1 cellular context compared by ENCODE assay signal in genomic region chr12:128316981-128317526, GRCh38.
TF ChIP-seq lines count a peak whose summit lies in the region.

No MANE protein-coding gene starts in this region.

TF ChIP-seq in K562, 482 proteins besides CTCF, POLR2A, EP300 and RAD21 (continued from another document):
- peak; percentile 30; the same call in 1 of the 2 replicates for TF ChIP-seq ZNF395 (CRISPR knock-in tag; IDR thresholded peaks at IDR 0.05)
- peak; percentile 56 for TF ChIP-seq MTA2 (IDR thresholded peaks at IDR 0.05; ENCODE audit: low read depth)
- peak; percentile 48; the same call in 1 of the 2 replicates for TF ChIP-seq TCF3 (CRISPR knock-in tag; IDR thresholded peaks at IDR 0.05)
- peak; percentile 78; the same call in 1 of the 2 replicates for TF ChIP-seq ZNF175 (CRISPR knock-in tag; IDR thresholded peaks at IDR 0.05; ENCODE audit: low read depth)
- peak; percentile 73; the same call in 1 of the 2 replicates for TF ChIP-seq ZKSCAN8 (CRISPR knock-in tag; IDR thresholded peaks at IDR 0.05)
- peak; percentile 42; the same call in 1 of the 2 replicates for TF ChIP-seq ETV1 (tag; conservative IDR thresholded peaks at IDR 0.05; ENCODE audit: low read depth)
- no peak for TF ChIP-seq ZNF668 (CRISPR knock-in tag; IDR thresholded peaks at IDR 0.05)
- no peak for TF ChIP-seq COPS2 (conservative IDR thresholded peaks at IDR 0.05)
- no peak for TF ChIP-seq SNRNP70 (optimal IDR thresholded peaks at IDR 0.05; ENCODE audit: low read depth, low read length)
- peak; percentile 83 for TF ChIP-seq KLF16 (IDR thresholded peaks at IDR 0.05)
- peak; percentile 36; the same call in 1 of the 2 replicates for TF ChIP-seq STAT5A (IDR thresholded peaks at IDR 0.05; ENCODE audit: borderline replicate concordance, low read length)
- no peak for TF ChIP-seq FIP1L1 (IDR thresholded peaks at IDR 0.05; ENCODE audit: low read depth, low read length, poor library complexity, severe bottlenecking)
- peak; percentile 88 for TF ChIP-seq ARID1B (IDR thresholded peaks at IDR 0.05)
- no peak for TF ChIP-seq FOXK2 (conservative IDR thresholded peaks at IDR 0.05 in 1 of 2, IDR thresholded peaks at IDR 0.05 in 1 of 2; ENCODE audit: low read depth in 2 of 2)
- 0 out of 2 replicates have a peak, but pooled peaks have one; percentile 28 for TF ChIP-seq CXXC5 (CRISPR knock-in tag; IDR thresholded peaks at IDR 0.05)
- TF ChIP-seq TEAD4 (IDR thresholded peaks at IDR 0.05; ENCODE audit: low read length), result peak; percentile 96
- TF ChIP-seq TEAD4 (CRISPR knock-in tag; IDR thresholded peaks at IDR 0.05; ENCODE audit: borderline replicate concordance), result no peak
- TF ChIP-seq KDM5B (IDR thresholded peaks at IDR 0.05; ENCODE audit: insufficient replicate concordance, low read depth, low read length), result no peak
- no peak for TF ChIP-seq TAF7 (tag; IDR thresholded peaks at IDR 0.05)
- peak; percentile 23; the same call in 1 of the 2 replicates for TF ChIP-seq HDAC2 (IDR thresholded peaks at IDR 0.05)
- peak; percentile 36; the same call in 1 of the 2 replicates for TF ChIP-seq ESRRA (IDR thresholded peaks at IDR 0.05; ENCODE audit: borderline replicate concordance, low read depth)
- TF ChIP-seq ZBTB40 (IDR thresholded peaks at IDR 0.05), result peak; percentile 44; the same call in 1 of the 2 replicates
- TF ChIP-seq ZBTB40 (CRISPR knock-in tag; IDR thresholded peaks at IDR 0.05), result no peak
- peak; percentile 69 for TF ChIP-seq ZNF644 (tag; IDR thresholded peaks at IDR 0.05; ENCODE audit: low read depth)
- peak; percentile 94 for TF ChIP-seq PML (IDR thresholded peaks at IDR 0.05; ENCODE audit: low read length)
- TF ChIP-seq SMARCA4 (IDR thresholded peaks at IDR 0.05), result peak; percentile 82
- no peak for TF ChIP-seq POLR2G (IDR thresholded peaks at IDR 0.05; ENCODE audit: low read depth, low read length)
- peak; percentile 81; the same call in 1 of the 2 replicates for TF ChIP-seq ZNF584 (CRISPR knock-in tag; IDR thresholded peaks at IDR 0.05; ENCODE audit: low read depth)
- TF ChIP-seq JUND (IDR thresholded peaks at IDR 0.05; ENCODE audit: borderline replicate concordance, low read depth, low read length), result peak; percentile 45; the same call in 1 of the 2 replicates
- TF ChIP-seq JUND (tag; IDR thresholded peaks at IDR 0.05; ENCODE audit: borderline replicate concordance, low read depth, low read length), result no peak
- TF ChIP-seq MEIS2 (IDR thresholded peaks at IDR 0.05; ENCODE audit: partially characterized antibody), result peak; percentile 51
- TF ChIP-seq ZEB2 (IDR thresholded peaks at IDR 0.05), result 0 out of 2 replicates have a peak, but pooled peaks have one; percentile 31
- TF ChIP-seq NCOR1 (IDR thresholded peaks at IDR 0.05), result peak; percentile 55; the same call in 1 of the 2 replicates
- peak; percentile 49 for TF ChIP-seq ATF7 (IDR thresholded peaks at IDR 0.05)
- peak; percentile 51; the same call in 1 of the 2 replicates for TF ChIP-seq ZNF766 (CRISPR knock-in tag; conservative IDR thresholded peaks at IDR 0.05)
- TF ChIP-seq VEZF1 (CRISPR knock-in tag; IDR thresholded peaks at IDR 0.05), result peak; percentile 42; the same call in 1 of the 2 replicates
- peak; percentile 73; the same call in 1 of the 2 replicates for TF ChIP-seq MYNN (IDR thresholded peaks at IDR 0.05)
- peak; percentile 55; the same call in 1 of the 2 replicates for TF ChIP-seq MYNN (CRISPR knock-in tag; IDR thresholded peaks at IDR 0.05)
- 0 out of 2 replicates have a peak, but pooled peaks have one; percentile 28 for TF ChIP-seq SMAD4 (CRISPR knock-in tag; conservative IDR thresholded peaks at IDR 0.05)
- TF ChIP-seq TCF7 (IDR thresholded peaks at IDR 0.05; ENCODE audit: borderline replicate concordance), result no peak
- TF ChIP-seq TRIM24 (IDR thresholded peaks at IDR 0.05), result peak in 1 of 2 experiments; percentile 68; a peak in 1 of 4 replicates
- peak; percentile 69 for TF ChIP-seq CBFA2T2 (conservative IDR thresholded peaks at IDR 0.05)
- TF ChIP-seq FOXA3 (CRISPR knock-in tag; conservative IDR thresholded peaks at IDR 0.05 in 1 of 2, IDR thresholded peaks at IDR 0.05 in 1 of 2), result 0 out of 4 replicates have a peak, but pooled peaks of 1 of the 2 experiments have one; percentile 20
- TF ChIP-seq KDM1A (IDR thresholded peaks at IDR 0.05), result 0 out of 4 replicates have a peak, but pooled peaks of 1 of the 2 experiments have one; percentile 15
- peak; percentile 50; the same call in 1 of the 2 replicates for TF ChIP-seq NFIC (IDR thresholded peaks at IDR 0.05)
- TF ChIP-seq LEF1 (IDR thresholded peaks at IDR 0.05), result peak; percentile 50; the same call in 1 of the 2 replicates
- peak; percentile 19 for TF ChIP-seq RFX1 (IDR thresholded peaks at IDR 0.05)
- TF ChIP-seq SMARCE1 (IDR thresholded peaks at IDR 0.05), result peak; percentile 77; the same call in 1 of the 2 replicates
- TF ChIP-seq CEBPG (CRISPR knock-in tag; IDR thresholded peaks at IDR 0.05), result no peak
- peak in 1 of 2 experiments; percentile 80; a peak in 2 of 4 replicates for TF ChIP-seq CEBPG (tag; conservative IDR thresholded peaks at IDR 0.05 in 1 of 2, IDR thresholded peaks at IDR 0.05 in 1 of 2)
- TF ChIP-seq ZNF589 (CRISPR knock-in tag; IDR thresholded peaks at IDR 0.05; ENCODE audit: low read depth), result peak; percentile 95
- TF ChIP-seq MYC (IDR thresholded peaks at IDR 0.05; ENCODE audit: low read depth, low read length), result peak; percentile 63; the same call in 1 of the 2 replicates
- no peak for TF ChIP-seq MYC (CRISPR knock-in tag; IDR thresholded peaks at IDR 0.05; ENCODE audit: borderline replicate concordance, low read depth)
- TF ChIP-seq RCOR1 (IDR thresholded peaks at IDR 0.05; ENCODE audit: borderline replicate concordance in 1 of 2, low read depth in 2 of 2, low read length in 2 of 2), result peak in 1 of 2 experiments; percentile 75; a peak in 2 of 4 replicates
- TF ChIP-seq MNT (conservative IDR thresholded peaks at IDR 0.05), result 0 out of 4 replicates have a peak, but pooled peaks of 1 of the 2 experiments have one; percentile 19
- TF ChIP-seq SMARCC2 (IDR thresholded peaks at IDR 0.05; ENCODE audit: low read depth), result peak; percentile 38; the same call in 1 of the 2 replicates
- TF ChIP-seq ATF3 (IDR thresholded peaks at IDR 0.05), result peak; percentile 77
- no peak for TF ChIP-seq ATF3 (CRISPR knock-in tag; conservative IDR thresholded peaks at IDR 0.05)
- TF ChIP-seq MECOM (CRISPR knock-in tag; IDR thresholded peaks at IDR 0.05), result 0 out of 2 replicates have a peak, but pooled peaks have one; percentile 17
- peak; percentile 83 for TF ChIP-seq ZNF384 (IDR thresholded peaks at IDR 0.05; ENCODE audit: low read depth, low read length)
- peak; percentile 80 for TF ChIP-seq CBFA2T3 (IDR thresholded peaks at IDR 0.05)
- TF ChIP-seq ZNF830 (CRISPR knock-in tag; IDR thresholded peaks at IDR 0.05), result no peak
- peak; percentile 61 for TF ChIP-seq DPF2 (IDR thresholded peaks at IDR 0.05)
- peak; percentile 93 for TF ChIP-seq TAL1 (IDR thresholded peaks at IDR 0.05)
- no peak for TF ChIP-seq POLR2AphosphoS2 (IDR thresholded peaks at IDR 0.05; ENCODE audit: low read length)
